In the genomic region with DNA sequence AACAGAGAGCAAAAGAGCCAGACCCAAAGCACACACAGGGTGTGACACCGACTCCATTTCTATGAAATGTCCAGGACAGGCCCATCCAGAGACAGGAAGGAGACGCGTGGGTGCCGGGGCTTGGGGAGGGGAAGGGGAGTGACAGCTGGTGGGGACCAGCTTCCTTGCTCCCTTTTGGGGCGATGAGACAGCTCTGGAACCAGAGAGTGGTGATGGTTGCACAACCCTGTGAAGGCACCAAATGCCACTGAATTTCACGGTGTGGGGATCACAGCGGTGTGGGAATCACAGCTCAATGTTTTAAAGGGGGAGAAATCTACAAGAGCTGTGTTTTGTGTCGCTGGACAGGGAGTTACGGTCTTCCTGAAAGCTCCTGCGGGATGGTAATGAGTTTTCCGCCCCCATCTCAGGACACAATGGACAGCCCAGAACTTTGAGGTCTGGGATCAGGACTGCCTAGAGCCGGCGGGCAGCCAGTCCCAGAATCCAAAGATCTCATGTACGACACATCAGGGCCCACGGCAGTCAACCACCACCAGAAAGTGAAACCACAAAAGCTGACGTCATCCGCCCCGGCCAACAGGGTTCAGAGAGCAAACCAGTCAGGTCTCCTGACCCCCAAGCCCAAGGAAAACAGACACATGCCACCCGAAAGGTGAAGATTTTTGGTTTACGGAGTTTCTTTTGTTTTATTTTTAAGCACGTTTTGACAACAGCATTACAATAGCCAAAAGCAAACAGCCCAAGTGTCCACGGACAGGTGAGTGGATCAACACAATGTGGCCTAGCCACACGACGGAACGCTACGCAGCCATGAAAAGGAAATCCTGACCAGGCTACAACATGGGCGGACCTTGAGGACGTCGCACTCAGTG, we compare ENCODE assay signal across 1 cellular context.
TF ChIP-seq lines count a peak whose summit lies in the region.

No MANE protein-coding gene starts in this region.

TF ChIP-seq in HEK293, 187 proteins besides CTCF, POLR2A, EP300 and RAD21 (continued from another document):
- TF ChIP-seq, protein P1, sequence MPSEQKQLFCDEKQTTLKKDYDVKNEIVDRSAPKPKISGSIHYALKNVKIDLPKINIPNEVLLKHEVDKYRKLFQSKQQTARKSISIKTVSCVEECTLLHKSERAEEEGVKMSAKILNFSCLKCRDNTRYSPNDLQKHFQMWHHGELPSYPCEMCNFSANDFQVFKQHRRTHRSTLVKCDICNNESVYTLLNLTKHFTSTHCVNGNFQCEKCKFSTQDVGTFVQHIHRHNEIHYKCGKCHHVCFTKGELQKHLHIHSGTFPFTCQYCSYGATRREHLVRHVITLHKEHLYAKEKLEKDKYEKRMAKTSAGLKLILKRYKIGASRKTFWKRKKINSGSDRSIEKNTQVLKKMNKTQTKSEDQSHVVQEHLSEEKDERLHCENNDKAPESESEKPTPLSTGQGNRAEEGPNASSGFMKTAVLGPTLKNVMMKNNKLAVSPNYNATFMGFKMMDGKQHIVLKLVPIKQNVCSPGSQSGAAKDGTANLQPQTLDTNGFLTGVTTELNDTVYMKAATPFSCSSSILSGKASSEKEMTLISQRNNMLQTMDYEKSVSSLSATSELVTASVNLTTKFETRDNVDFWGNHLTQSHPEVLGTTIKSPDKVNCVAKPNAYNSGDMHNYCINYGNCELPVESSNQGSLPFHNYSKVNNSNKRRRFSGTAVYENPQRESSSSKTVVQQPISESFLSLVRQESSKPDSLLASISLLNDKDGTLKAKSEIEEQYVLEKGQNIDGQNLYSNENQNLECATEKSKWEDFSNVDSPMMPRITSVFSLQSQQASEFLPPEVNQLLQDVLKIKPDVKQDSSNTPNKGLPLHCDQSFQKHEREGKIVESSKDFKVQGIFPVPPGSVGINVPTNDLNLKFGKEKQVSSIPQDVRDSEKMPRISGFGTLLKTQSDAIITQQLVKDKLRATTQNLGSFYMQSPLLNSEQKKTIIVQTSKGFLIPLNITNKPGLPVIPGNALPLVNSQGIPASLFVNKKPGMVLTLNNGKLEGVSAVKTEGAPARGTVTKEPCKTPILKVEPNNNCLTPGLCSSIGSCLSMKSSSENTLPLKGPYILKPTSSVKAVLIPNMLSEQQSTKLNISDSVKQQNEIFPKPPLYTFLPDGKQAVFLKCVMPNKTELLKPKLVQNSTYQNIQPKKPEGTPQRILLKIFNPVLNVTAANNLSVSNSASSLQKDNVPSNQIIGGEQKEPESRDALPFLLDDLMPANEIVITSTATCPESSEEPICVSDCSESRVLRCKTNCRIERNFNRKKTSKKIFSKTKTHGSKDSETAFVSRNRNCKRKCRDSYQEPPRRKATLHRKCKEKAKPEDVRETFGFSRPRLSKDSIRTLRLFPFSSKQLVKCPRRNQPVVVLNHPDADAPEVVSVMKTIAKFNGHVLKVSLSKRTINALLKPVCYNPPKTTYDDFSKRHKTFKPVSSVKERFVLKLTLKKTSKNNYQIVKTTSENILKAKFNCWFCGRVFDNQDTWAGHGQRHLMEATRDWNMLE (tag by site-specific recombination; conservative IDR thresholded peaks at IDR 0.05; ENCODE audit: low read depth) = no peak
- TF ChIP-seq ZNF354C (tag by site-specific recombination; IDR thresholded peaks at IDR 0.05; ENCODE audit: borderline replicate concordance, low read depth) = no peak
- TF ChIP-seq ZBTB20 (tag by site-specific recombination; IDR thresholded peaks at IDR 0.05) = no peak
